13 cellular contexts compared by ENCODE assay signal in the genomic region with DNA sequence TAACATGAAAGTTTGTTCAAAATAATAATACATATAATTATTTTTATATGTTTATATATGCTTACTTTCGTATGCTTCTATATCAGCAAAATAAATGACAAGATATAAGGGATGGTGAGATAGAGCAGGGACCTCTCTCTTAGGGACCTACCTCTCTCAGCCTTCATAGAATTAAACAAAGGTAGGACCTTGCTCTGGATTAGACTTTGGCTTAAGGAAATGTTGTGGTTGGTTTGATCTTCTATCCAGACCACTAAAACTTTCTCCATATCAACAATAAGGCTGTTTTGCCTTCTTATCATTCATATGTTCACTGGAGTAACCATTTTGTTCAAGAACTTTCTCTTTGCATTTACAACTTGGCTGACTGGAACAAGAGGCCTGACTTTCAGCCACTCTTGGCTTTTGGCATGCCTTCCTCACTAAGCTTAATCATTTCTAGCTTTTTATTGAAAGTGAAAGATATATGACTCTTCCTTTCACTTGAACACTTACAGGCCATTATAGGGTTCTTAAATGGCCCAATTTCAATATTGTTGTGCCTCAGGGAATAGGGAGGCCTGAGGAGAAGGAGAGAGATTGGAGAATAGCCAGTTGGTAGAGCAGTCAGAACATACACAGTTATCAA. TPM values are rescaled to one million over a fixed set of nuclear protein-coding genes. Genes with fewer than 3 reads are reported as not detected.
A peak's percentile ranks its signal among the peaks of the same experiment; 100 is the strongest.
DNase-seq lines count a peak whose midpoint lies in the region; ATAC-seq and TF ChIP-seq lines count a peak whose summit lies in the region.
"Had no signal": no experiment of that assay in that cellular context is flagged by ENCODE, and none has a peak within 500 bp of the region (broad histone marks: within the 10 kb centered on the region; RNA-seq: fewer than 3 reads in every experiment).

No MANE protein-coding gene starts in this region.

- H3K4me1 ChIP-seq in smooth muscle cell (ENCODE audit: low read depth) (peaks cover 4% of the 10 kb centered on the region), left ventricle myocardium inferior (no peaks in the 10 kb centered on the region)

- H3K9ac ChIP-seq in smooth muscle cell (ENCODE audit: low read depth): no peak overlapping the region

- no peak overlapping the region for H2AFZ ChIP-seq in smooth muscle cell (ENCODE audit: low read depth)

- H3K9me3 Mint-ChIP-seq in T-helper 2 cell treated with Interferon-gamma antibody and Interleukin-4, amounts not matched to agents 5 μg/mL and 100 μg/mL, for 36 hours: no peaks in the 10 kb centered on the region
- H3K9me3 Mint-ChIP-seq: HFFc6 had no signal

- peak overlapping the region; percentile 1 for H3K4me3 Mint-ChIP-seq in T-helper 2 cell treated with Interferon-gamma antibody and Interleukin-4, amounts not matched to agents 5 μg/mL and 100 μg/mL, for 36 hours
- H3K4me3 Mint-ChIP-seq: HFFc6 had no signal

- H3F3A ChIP-seq in smooth muscle cell (ENCODE audit: low read depth): no peaks in the 10 kb centered on the region

- peaks cover 2% of the 10 kb centered on the region for H3K36me3 Mint-ChIP-seq in T-helper 2 cell treated with Interferon-gamma antibody and Interleukin-4, amounts not matched to agents 5 μg/mL and 100 μg/mL, for 36 hours (ENCODE audit: low read depth)

- WGBS in smooth muscle cell (ENCODE audit: low lambda C conversion rate): 93% methylated on average over 1 of the region's 1 CpG

- H3K27ac ChIP-seq in smooth muscle cell (ENCODE audit: low read depth): no peak overlapping the region
- H3K27ac ChIP-seq in left ventricle myocardium inferior (replicated peaks): no peak overlapping the region
- H3K27ac ChIP-seq: left lung, skin epidermis, suprapubic skin had no signal

- H3K36me3 ChIP-seq in smooth muscle cell (ENCODE audit: low read depth) (no peaks in the 10 kb centered on the region), left ventricle myocardium inferior (no peaks in the 10 kb centered on the region)
- H3K36me3 ChIP-seq: left lung, suprapubic skin had no signal

- peak overlapping the region; percentile 5 for H3K27ac Mint-ChIP-seq in T-helper 2 cell treated with Interferon-gamma antibody and Interleukin-4, amounts not matched to agents 5 μg/mL and 100 μg/mL, for 36 hours
- H3K27ac Mint-ChIP-seq: HFFc6 had no signal

- H3K27me3 Mint-ChIP-seq in T-helper 2 cell treated with Interferon-gamma antibody and Interleukin-4, amounts not matched to agents 5 μg/mL and 100 μg/mL, for 36 hours (ENCODE audit: low read depth): peaks cover 9% of the 10 kb centered on the region

- H3K4me2 ChIP-seq in smooth muscle cell: no peak overlapping the region

- DNase-seq in T-helper 2 cell treated with Interferon-gamma antibody and Interleukin-4, amounts not matched to agents 5 μg/mL and 100 μg/mL, for 36 hours (ENCODE audit: low spot score): no peak
- no peak for DNase-seq in smooth muscle cell (lab: John Stamatoyannopoulos, UW; ENCODE audit: unreplicated experiment)
- no peak for DNase-seq in retina
- DNase-seq in HK-2 (ENCODE audit: unreplicated experiment): no peak
- DNase-seq in left ventricle myocardium inferior: no peak
- DNase-seq: HFFc6, left lung, NCI-H345 had no signal

- peaks cover 15% of the 10 kb centered on the region for H3K4me1 Mint-ChIP-seq in T-helper 2 cell treated with Interferon-gamma antibody and Interleukin-4, amounts not matched to agents 5 μg/mL and 100 μg/mL, for 36 hours (ENCODE audit: low read depth)

- H3K27me3 ChIP-seq in smooth muscle cell (ENCODE audit: low read depth) (no peaks in the 10 kb centered on the region), left ventricle myocardium inferior (ENCODE audit: low read depth) (no peaks in the 10 kb centered on the region)
- H3K27me3 ChIP-seq: left lung, suprapubic skin had no signal

- peak; percentile 82 for ATAC-seq in GM18502 (IDR thresholded peaks at IDR 0.05; ENCODE audit: poor library complexity, unreplicated experiment)
- ATAC-seq in GM19397 (IDR thresholded peaks at IDR 0.05; ENCODE audit: unreplicated experiment): peak; percentile 78
- peak; percentile 80 for ATAC-seq in HG02938 (IDR thresholded peaks at IDR 0.05; ENCODE audit: unreplicated experiment)
- ATAC-seq: left lung had no signal

- no peaks in the 10 kb centered on the region for H3K9me3 ChIP-seq in smooth muscle cell (replicated peaks; ENCODE audit: low read depth)
- H3K9me3 ChIP-seq in left ventricle myocardium inferior (replicated peaks): no peaks in the 10 kb centered on the region
- H3K9me3 ChIP-seq: left lung, suprapubic skin had no signal

- TF ChIP-seq CTCF in smooth muscle cell (IDR thresholded peaks at IDR 0.05; ENCODE audit: borderline replicate concordance, insufficient read depth, poor library complexity, severe bottlenecking) (no peak), left ventricle myocardium inferior (IDR thresholded peaks at IDR 0.05; ENCODE audit: borderline replicate concordance) (no peak)

- no peaks in the 10 kb centered on the region for H3K79me2 ChIP-seq in smooth muscle cell (ENCODE audit: low read depth)

- H4K20me1 ChIP-seq in smooth muscle cell (ENCODE audit: low read depth): no peaks in the 10 kb centered on the region

- intact Hi-C loops in left ventricle myocardium inferior (cut with micrococcal nuclease): no loop called here

- H3K4me3 ChIP-seq in smooth muscle cell (no peak overlapping the region), left ventricle myocardium inferior (no peak overlapping the region)
- H3K4me3 ChIP-seq: left lung, skin epidermis, suprapubic skin had no signal

RNA-seq across cellular contexts. Expression of a gene that starts 14.4 kb away (rescaled TPM):
- total RNA-seq in smooth muscle cell (16.5 and 17.0 TPM in 2 replicates), left ventricle myocardium inferior (3.8 TPM)
- 0.59 and 0.79 TPM in 2 replicates for polyA plus RNA-seq in smooth muscle cell
